ENCODE assay signal across 17 cellular contexts in the genomic region with DNA sequence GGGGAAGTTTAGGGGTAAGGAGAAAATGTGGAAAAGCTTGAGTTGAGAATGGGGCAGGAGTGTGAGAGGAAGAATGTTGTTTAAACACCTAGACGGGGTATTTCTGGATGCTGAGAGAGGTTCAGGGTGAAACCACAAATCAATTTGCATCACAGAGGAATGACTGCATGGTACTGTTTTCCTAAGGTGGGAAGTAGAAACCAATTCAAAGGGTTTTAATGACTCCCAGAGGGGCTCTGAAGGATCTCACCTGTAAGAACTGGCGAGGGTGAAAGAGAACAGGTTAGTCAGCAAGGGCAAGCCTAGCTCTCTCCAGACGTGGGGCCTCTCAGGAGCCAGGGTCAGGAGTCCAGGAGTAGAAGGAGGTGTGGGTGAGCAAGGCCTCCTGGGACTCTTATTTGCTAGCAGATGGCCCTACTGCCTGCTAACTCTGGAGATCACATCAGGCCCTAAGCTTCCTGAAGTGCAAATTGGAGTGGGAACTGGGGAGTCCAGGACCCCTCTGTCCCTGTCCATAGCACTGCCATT.
DNase-seq lines count a peak whose midpoint lies in the region; ATAC-seq and TF ChIP-seq lines count a peak whose summit lies in the region.
"Had no signal": no experiment of that assay in that cellular context is flagged by ENCODE, and none has a peak within 500 bp of the region (broad histone marks: within the 10 kb centered on the region; RNA-seq: fewer than 3 reads in every experiment).

No MANE protein-coding gene starts in this region.

- no peaks in the 10 kb centered on the region for H3K9me3 Mint-ChIP-seq in Calu3 (ENCODE audit: low read depth, unreplicated experiment)
- no peaks in the 10 kb centered on the region for H3K9me3 Mint-ChIP-seq in activated CD8-positive, alpha-beta T cell treated with anti-CD3 and anti-CD28 coated beads for 36 hours

- intact Hi-C loops in Calu3 (cut with micrococcal nuclease; ENCODE audit: unreplicated experiment): no loop called here
- intact Hi-C loops in activated CD8-positive, alpha-beta T cell treated with anti-CD3 and anti-CD28 coated beads for 36 hours (cut with micrococcal nuclease): no loop called here

- TF ChIP-seq CTCF in Calu3 (IDR thresholded peaks at IDR 0.05; ENCODE audit: unreplicated experiment): no peak
- no peak for TF ChIP-seq CTCF in activated CD8-positive, alpha-beta T cell treated with anti-CD3 and anti-CD28 coated beads for 36 hours (IDR thresholded peaks at IDR 0.05)

- H3K36me3 Mint-ChIP-seq in Calu3 (ENCODE audit: insufficient read depth, unreplicated experiment): no peaks in the 10 kb centered on the region
- H3K36me3 Mint-ChIP-seq in activated CD8-positive, alpha-beta T cell treated with anti-CD3 and anti-CD28 coated beads for 36 hours (ENCODE audit: low read depth): no peaks in the 10 kb centered on the region
- H3K36me3 Mint-ChIP-seq: T-cell had no signal

- no peak for ATAC-seq in activated CD8-positive, alpha-beta T cell treated with anti-CD3 and anti-CD28 coated beads for 36 hours
- ATAC-seq: A549, HCT116, K562, T-cell had no signal

- no TSS peak for BruUV-seq in Calu3 (replicated peaks; lab: Mats Ljungman, UMichigan)

- no peaks in the 10 kb centered on the region for H3K27me3 Mint-ChIP-seq in Calu3 (ENCODE audit: unreplicated experiment)
- H3K27me3 Mint-ChIP-seq in activated CD8-positive, alpha-beta T cell treated with anti-CD3 and anti-CD28 coated beads for 36 hours: peaks cover 3% of the 10 kb centered on the region
- H3K27me3 Mint-ChIP-seq: T-cell had no signal

- H3K36me3 ChIP-seq in H7 (replicated peaks; ENCODE audit: control insufficient read depth, insufficient read depth, low read length): no peaks in the 10 kb centered on the region

- no peak overlapping the region for H3K27ac Mint-ChIP-seq in Calu3 (ENCODE audit: unreplicated experiment)
- no peak overlapping the region for H3K27ac Mint-ChIP-seq in activated CD8-positive, alpha-beta T cell treated with anti-CD3 and anti-CD28 coated beads for 36 hours
- H3K27ac Mint-ChIP-seq: T-cell had no signal

- H3K4me3 Mint-ChIP-seq in Calu3 (ENCODE audit: low read depth, unreplicated experiment): no peak overlapping the region
- H3K4me3 Mint-ChIP-seq in activated CD8-positive, alpha-beta T cell treated with anti-CD3 and anti-CD28 coated beads for 36 hours: no peak overlapping the region
- H3K4me3 Mint-ChIP-seq: T-cell had no signal

- peak; percentile 17 for DNase-seq in Calu3
- peak; percentile 14 for DNase-seq in H7
- peak; percentile 61 for DNase-seq in NCI-H69 (lab: John Stamatoyannopoulos, UW)
- DNase-seq in iPS DF 4.7 (ENCODE audit: extremely low read depth, low spot score): peak; percentile 30
- DNase-seq in activated CD8-positive, alpha-beta T cell treated with anti-CD3 and anti-CD28 coated beads for 36 hours: no peak
- no peak for DNase-seq in NCI-H2171 (lab: John Stamatoyannopoulos, UW)
- DNase-seq in RKO (ENCODE audit: low spot score): no peak
- DNase-seq: C1 segment of cervical spinal cord, DMS 273 treated with DMSO at 0.1 percent for 48 hours, NCI-H1930, NCI-H226, NCI-H774, T-cell had no signal

- H3K4me3 ChIP-seq in H7 (ENCODE audit: insufficient read depth, low read depth, low read length): no peak overlapping the region
- H3K4me3 ChIP-seq: A549, K562, SK-N-MC had no signal

- no peaks in the 10 kb centered on the region for H3K4me1 Mint-ChIP-seq in Calu3 (ENCODE audit: low read depth, unreplicated experiment)
- no peaks in the 10 kb centered on the region for H3K4me1 Mint-ChIP-seq in activated CD8-positive, alpha-beta T cell treated with anti-CD3 and anti-CD28 coated beads for 36 hours (ENCODE audit: low read depth)
- H3K4me1 Mint-ChIP-seq: T-cell had no signal

- CTCF ChIA-PET in Calu3 (lab: Charles Lee): no interaction called here
- CTCF ChIA-PET in activated CD8-positive, alpha-beta T cell treated with anti-CD3 and anti-CD28 coated beads for 36 hours (lab: Charles Lee): no interaction called here

- POLR2A ChIA-PET in activated CD8-positive, alpha-beta T cell treated with anti-CD3 and anti-CD28 coated beads for 36 hours (lab: Charles Lee): no interaction called here

- no peaks in the 10 kb centered on the region for H3K27me3 ChIP-seq in H7 (ENCODE audit: control insufficient read depth, insufficient read depth, low read length)

Comparison
In these comparisons a context has a peak if more than half of its experiments do, and no peak if none do; other contexts are left out.
1. DNase-seq: peak in Calu3 (single experiment), H7 (single experiment), NCI-H69 (single experiment) and iPS DF 4.7 (single experiment); none in activated CD8-positive, alpha-beta T cell treated with anti-CD3 and anti-CD28 coated beads for 36 hours (single experiment), NCI-H2171 (single experiment) and RKO (single experiment).